ENCODE assay signal across 12 cellular contexts in the genomic region with DNA sequence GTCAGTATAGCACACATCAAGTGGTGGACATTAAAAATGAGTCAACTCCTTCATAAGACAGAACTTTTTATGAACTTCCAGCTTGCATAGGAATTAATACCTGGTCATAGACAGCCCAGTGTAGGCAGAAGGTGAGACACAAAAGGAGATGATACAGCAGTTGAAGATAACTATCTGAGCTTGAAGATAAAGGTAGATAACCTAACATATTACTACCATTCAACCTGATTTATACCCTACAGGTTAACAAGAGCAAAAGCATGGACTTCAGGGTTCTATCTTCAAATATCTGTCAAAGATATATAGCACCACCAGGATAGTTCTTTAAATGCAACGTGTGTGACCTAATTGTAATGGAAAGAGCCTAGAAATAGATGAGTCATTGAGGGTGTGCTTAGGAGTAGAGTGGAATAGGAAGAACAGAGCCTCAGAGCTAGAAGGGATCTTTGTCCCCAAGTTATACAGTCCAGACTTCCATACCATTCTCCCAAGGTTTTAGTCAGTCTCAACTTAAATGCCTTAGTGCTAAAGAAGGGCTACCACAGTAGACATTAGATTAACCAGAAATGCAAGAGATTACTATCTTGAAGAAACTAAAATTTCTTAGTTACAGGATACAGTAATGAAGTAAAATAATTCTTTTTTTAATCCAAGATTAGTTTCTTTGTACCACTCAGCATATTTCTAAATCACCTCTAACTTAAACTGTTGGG. TPM values are rescaled to one million over a fixed set of nuclear protein-coding genes. Genes with fewer than 3 reads are reported as not detected.
DNase-seq lines count a peak whose midpoint lies in the region; ATAC-seq and TF ChIP-seq lines count a peak whose summit lies in the region.
"Had no signal": no experiment of that assay in that cellular context is flagged by ENCODE, and none has a peak within 500 bp of the region (broad histone marks: within the 10 kb centered on the region; RNA-seq: fewer than 3 reads in every experiment).

No MANE protein-coding gene starts in this region.

- no peaks in the 10 kb centered on the region for H3K27me3 Mint-ChIP-seq in activated CD4-positive, alpha-beta T cell treated with anti-CD3 and anti-CD28 coated beads, Interleukin-2, amount 10 ng/mL, durations not matched to agents 24 days and 14 days
- H3K27me3 Mint-ChIP-seq: progenitor cell of endocrine pancreas had no signal

- no peak overlapping the region for H2AFZ ChIP-seq in smooth muscle cell (ENCODE audit: low read depth)

- H3K4me3 Mint-ChIP-seq in activated CD4-positive, alpha-beta T cell treated with anti-CD3 and anti-CD28 coated beads, Interleukin-2, amount 10 ng/mL, durations not matched to agents 24 days and 14 days = no peak overlapping the region

- WGBS in smooth muscle cell (ENCODE audit: low lambda C conversion rate) = 8% methylated on average over 1 of the region's 1 CpG

- peaks cover 8% of the 10 kb centered on the region for H3K36me3 ChIP-seq in smooth muscle cell (ENCODE audit: low read depth)

- H3F3A ChIP-seq in smooth muscle cell (ENCODE audit: low read depth) = no peaks in the 10 kb centered on the region

- H3K4me1 ChIP-seq in smooth muscle cell (ENCODE audit: low read depth) = no peaks in the 10 kb centered on the region
- H3K4me1 ChIP-seq: SJCRH30 had no signal

- no peaks in the 10 kb centered on the region for H3K9me3 ChIP-seq in smooth muscle cell (replicated peaks; ENCODE audit: low read depth)
- H3K9me3 ChIP-seq: SJCRH30 had no signal

- H3K36me3 Mint-ChIP-seq in activated CD4-positive, alpha-beta T cell treated with anti-CD3 and anti-CD28 coated beads, Interleukin-2, amount 10 ng/mL, durations not matched to agents 24 days and 14 days (ENCODE audit: low read depth) = peaks cover 47% of the 10 kb centered on the region

- no peaks in the 10 kb centered on the region for H3K9me3 Mint-ChIP-seq in activated CD4-positive, alpha-beta T cell treated with anti-CD3 and anti-CD28 coated beads, Interleukin-2, amount 10 ng/mL, durations not matched to agents 24 days and 14 days

- ATAC-seq in esophagus mucosa (peak; percentile 67), GM21423 (IDR thresholded peaks at IDR 0.05; ENCODE audit: unreplicated experiment) (no peak)

- H3K9ac ChIP-seq in smooth muscle cell (ENCODE audit: low read depth) = no peak overlapping the region

- intact Hi-C loops in activated CD4-positive, alpha-beta T cell treated with anti-CD3 and anti-CD28 coated beads, Interleukin-2, amount 10 ng/mL, durations not matched to agents 24 days and 14 days (cut with micrococcal nuclease) = no loop called here
- intact Hi-C loops in head of caudate nucleus (cut with DNase I) = no loop called here

- peaks cover 40% of the 10 kb centered on the region for H3K4me1 Mint-ChIP-seq in activated CD4-positive, alpha-beta T cell treated with anti-CD3 and anti-CD28 coated beads, Interleukin-2, amount 10 ng/mL, durations not matched to agents 24 days and 14 days

- H3K27ac Mint-ChIP-seq in activated CD4-positive, alpha-beta T cell treated with anti-CD3 and anti-CD28 coated beads, Interleukin-2, amount 10 ng/mL, durations not matched to agents 24 days and 14 days = peak overlapping the region; percentile 13
- H3K27ac Mint-ChIP-seq: progenitor cell of endocrine pancreas had no signal

- H3K27ac ChIP-seq in smooth muscle cell (ENCODE audit: low read depth) = peak overlapping the region; percentile 63
- H3K27ac ChIP-seq: SJCRH30 had no signal

- no peak overlapping the region for H3K4me3 ChIP-seq in smooth muscle cell
- H3K4me3 ChIP-seq: SJCRH30 had no signal

- DNase-seq in activated CD4-positive, alpha-beta T cell treated with anti-CD3 and anti-CD28 coated beads, Interleukin-2, amount 10 ng/mL, durations not matched to agents 24 days and 14 days = no peak
- DNase-seq in activated CD4-positive, alpha-beta T cell treated with anti-CD3 and anti-CD28 coated beads for 1 hour = no peak
- DNase-seq in RPMI7951 (ENCODE audit: low read depth) = peak; percentile 41
- DNase-seq in smooth muscle cell (lab: John Stamatoyannopoulos, UW; ENCODE audit: unreplicated experiment) = no peak
- no peak for DNase-seq in cerebellar cortex (ENCODE audit: low spot score)
- no peak for DNase-seq in head of caudate nucleus
- DNase-seq: activated CD8-positive, alpha-beta memory T cell treated with anti-CD3 and anti-CD28 coated beads, Interleukin-2, amount 50 U/mL, for 48 hours; NCI-H187; SJCRH30 had no signal

- TF ChIP-seq CTCF in smooth muscle cell (IDR thresholded peaks at IDR 0.05; ENCODE audit: borderline replicate concordance, insufficient read depth, poor library complexity, severe bottlenecking) = no peak

- H3K79me2 ChIP-seq in smooth muscle cell (ENCODE audit: low read depth) = peaks cover 89% of the 10 kb centered on the region

- no peaks in the 10 kb centered on the region for H3K27me3 ChIP-seq in smooth muscle cell (ENCODE audit: low read depth)
- H3K27me3 ChIP-seq: SJCRH30 had no signal

- H4K20me1 ChIP-seq in smooth muscle cell (ENCODE audit: low read depth) = peaks cover 86% of the 10 kb centered on the region

- peak overlapping the region; percentile 32 for H3K4me2 ChIP-seq in smooth muscle cell

RNA-seq across cellular contexts. Expression of a gene that starts 9.2 kb away (rescaled TPM):
- total RNA-seq in activated CD4-positive, alpha-beta T cell treated with anti-CD3 and anti-CD28 coated beads, Interleukin-2, amount 10 ng/mL, durations not matched to agents 24 days and 14 days = 40.9 and 42.2 TPM in 2 replicates
- 13.2 and 22.7 TPM in 2 replicates for total RNA-seq in RPMI7951 (2014; rRNA removed; shearing (Covaris generic))
- total RNA-seq in esophagus mucosa = 17.6 TPM
- 23.5 and 31.4 TPM in 2 replicates for total RNA-seq in smooth muscle cell
- polyA plus RNA-seq in smooth muscle cell = 12.8 and 13.7 TPM in 2 replicates
